In the genomic region with DNA sequence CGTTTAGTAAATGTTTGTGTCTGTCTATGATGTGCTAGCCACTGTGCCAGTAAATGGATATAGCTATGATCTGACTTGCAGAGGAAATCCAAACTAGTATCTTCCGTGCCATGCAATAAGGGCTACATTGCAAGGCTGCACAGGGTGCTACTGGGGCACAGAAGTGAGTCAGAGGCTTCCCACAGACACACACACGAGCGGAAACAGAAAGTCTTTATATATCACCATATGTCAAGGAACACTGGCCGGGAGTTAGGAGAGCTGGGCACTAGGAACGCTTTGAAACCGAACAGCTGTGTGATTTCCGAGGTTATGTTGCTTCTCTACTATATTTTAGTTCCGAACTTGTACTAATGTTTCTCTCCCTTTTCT, we compare ENCODE assay signal across 8 cellular contexts. TPM values are rescaled to one million over a fixed set of nuclear protein-coding genes. Genes with fewer than 3 reads are reported as not detected.
A peak's percentile ranks its signal among the peaks of the same experiment; 100 is the strongest.
DNase-seq lines count a peak whose midpoint lies in the region; ATAC-seq and TF ChIP-seq lines count a peak whose summit lies in the region.
"Not testable (repeated sequence)": the region's sequence is repeated elsewhere in the genome, so short reads cannot be mapped to it uniquely, and the experiment has no call there.

No MANE protein-coding gene starts in this region.

- peak overlapping the region; percentile 92 to 99 for H3K4me3 ChIP-seq in DND-41 (ENCODE audit: low read depth in 1 of 2, low read length in 2 of 2)
- H3K4me3 ChIP-seq in MM.1S (ENCODE audit: low read length) = peak overlapping the region; percentile 88
- peak overlapping the region; percentile 67 to 96 for H3K4me3 ChIP-seq in esophagus (ENCODE audit: low read depth in 1 of 2, low read length in 2 of 2)
- H3K4me3 ChIP-seq in liver (ENCODE audit: low read depth in 1 of 3, low read length in 3 of 3) = peak overlapping the region; percentile 70 to 94 (median 70)
- peak overlapping the region; percentile 59 to 89 (median 82) for H3K4me3 ChIP-seq in gastrocnemius medialis
- H3K4me3 ChIP-seq in suprapubic skin = peak overlapping the region; percentile 73

- H3K4me2 ChIP-seq in DND-41 (ENCODE audit: insufficient read depth, low read length) (peak overlapping the region; percentile 74), MM.1S (ENCODE audit: low read depth, low read length) (peak overlapping the region; percentile 70)

- TF ChIP-seq CTCF in DND-41 (IDR thresholded peaks at IDR 0.05; ENCODE audit: borderline replicate concordance, extremely low read depth, low read length, poor library complexity, severe bottlenecking); MM.1S (IDR thresholded peaks at IDR 0.05; ENCODE audit: low read length); VCaP (conservative IDR thresholded peaks at IDR 0.05); liver (IDR thresholded peaks at IDR 0.05; ENCODE audit: low read depth, low read length, missing input control); gastrocnemius medialis (IDR thresholded peaks at IDR 0.05 in 4 of 5, conservative IDR thresholded peaks at IDR 0.05 in 1 of 5); suprapubic skin (IDR thresholded peaks at IDR 0.05): not testable (repeated sequence)

- in situ Hi-C loops in gastrocnemius medialis (cut with MboI; ENCODE audit: low sequenced_read_pairs in 4 of 4) = not testable (repeated sequence)

- H3K27me3 ChIP-seq in DND-41 (ENCODE audit: insufficient read depth, low read length, poor library complexity); MM.1S (replicated peaks; ENCODE audit: insufficient read depth, low read length); esophagus (ENCODE audit: control insufficient read depth in 1 of 2, insufficient read depth in 2 of 2, low read length in 2 of 2); liver (ENCODE audit: control insufficient read depth in 4 of 4, insufficient read depth in 4 of 4, low read length in 3 of 4); gastrocnemius medialis; suprapubic skin: not testable (repeated sequence)

- H3K27ac Mint-ChIP-seq in activated naive CD8-positive, alpha-beta T cell treated with anti-CD3 and anti-CD28 coated beads, Interleukin-2, amount 10 ng/mL, durations not matched to agents 7 days and 5 days = peak overlapping the region; percentile 97

- not testable (repeated sequence) for H3K9me3 ChIP-seq in DND-41 (ENCODE audit: insufficient read depth, low read length, severe bottlenecking); MM.1S (replicated peaks; ENCODE audit: insufficient read depth, low read length); esophagus (ENCODE audit: control insufficient read depth in 2 of 2, insufficient read depth in 1 of 2, low read depth in 1 of 2, low read length in 1 of 2); liver (ENCODE audit: control insufficient read depth in 4 of 4, low read length in 3 of 4); gastrocnemius medialis; suprapubic skin

- not testable (repeated sequence) for TF ChIP-seq POLR2A in gastrocnemius medialis (IDR thresholded peaks at IDR 0.05); suprapubic skin (IDR thresholded peaks at IDR 0.05)

- not testable (repeated sequence) for H3K9me2 ChIP-seq in MM.1S (replicated peaks; ENCODE audit: insufficient read depth, low read length)

- H3K4me1 Mint-ChIP-seq in activated naive CD8-positive, alpha-beta T cell treated with anti-CD3 and anti-CD28 coated beads, Interleukin-2, amount 10 ng/mL, durations not matched to agents 7 days and 5 days = peaks cover 15% of the 10 kb centered on the region

- H3K4me1 ChIP-seq in DND-41 (ENCODE audit: insufficient read depth, low read length) = peaks cover 38% of the 10 kb centered on the region
- not testable (repeated sequence) for H3K4me1 ChIP-seq in MM.1S (ENCODE audit: low read length)
- H3K4me1 ChIP-seq in esophagus (ENCODE audit: control insufficient read depth in 2 of 2, insufficient read depth in 2 of 2, low read length in 1 of 2) = peaks cover 0 to 11% of the 10 kb centered on the region in 2 donors
- peaks cover 8 to 16% (median 12%) of the 10 kb centered on the region in 4 donors for H3K4me1 ChIP-seq in liver (ENCODE audit: control insufficient read depth in 4 of 4, insufficient read depth in 4 of 4, low read length in 3 of 4)
- H3K4me1 ChIP-seq in gastrocnemius medialis = peaks cover 25 to 29% of the 10 kb centered on the region in 2 donors
- H3K4me1 ChIP-seq in suprapubic skin = peaks cover 26% of the 10 kb centered on the region

- H3K27ac ChIP-seq in DND-41 (ENCODE audit: low read length) (peak overlapping the region; percentile 94), MM.1S (ENCODE audit: low read length) (peak overlapping the region; percentile 78; the same call in 1 of the 2 replicates), VCaP (peak overlapping the region; percentile 79), esophagus (ENCODE audit: low read depth in 2 of 2, low read length in 1 of 2) (peak overlapping the region; percentile 92 to 97), liver (ENCODE audit: low read depth in 1 of 2, low read length in 2 of 2) (peak overlapping the region; percentile 80 to 85), gastrocnemius medialis (peak overlapping the region; percentile 92 to 96 (median 93)), suprapubic skin (peak overlapping the region; percentile 89)

- ATAC-seq in DND-41 (ENCODE audit: insufficient read depth, low read depth) = not testable (repeated sequence)
- peak; percentile 17 for ATAC-seq in activated naive CD8-positive, alpha-beta T cell treated with anti-CD3 and anti-CD28 coated beads, Interleukin-2, amount 10 ng/mL, durations not matched to agents 7 days and 5 days (ENCODE audit: low read depth)
- peak in 1 of 2 donors; percentile 34 for ATAC-seq in gastrocnemius medialis

- TF ChIP-seq RAD21 in liver (IDR thresholded peaks at IDR 0.05) = not testable (repeated sequence)

- H3K9ac ChIP-seq in DND-41 (ENCODE audit: low read depth, low read length) (peak overlapping the region; percentile 87), MM.1S (ENCODE audit: low read length) (peak overlapping the region; percentile 90), liver (ENCODE audit: low read depth in 1 of 2, low read length in 2 of 2) (peak overlapping the region; percentile 48 to 82)

- POLR2A ChIA-PET in activated naive CD8-positive, alpha-beta T cell treated with anti-CD3 and anti-CD28 coated beads, Interleukin-2, amount 10 ng/mL, durations not matched to agents 7 days and 5 days (lab: Charles Lee) = interaction anchor here (1.4 to 4.0 kb wide), 4 partner anchors 14 to 52 kb away, joined by 3 to 47 read pairs (median 14); a partner anchor contains a TSS

- H2AFZ ChIP-seq in DND-41 (ENCODE audit: low read depth, low read length) (peak overlapping the region; percentile 99), MM.1S (ENCODE audit: low read length) (peak overlapping the region; percentile 72)

- not testable (repeated sequence) for DNase-seq in DND-41; MM.1S; suprapubic skin (ENCODE audit: low spot score in 2 of 2)
- DNase-seq in activated naive CD8-positive, alpha-beta T cell treated with anti-CD3 and anti-CD28 coated beads, Interleukin-2, amount 10 ng/mL, durations not matched to agents 7 days and 5 days = peak; percentile 41
- DNase-seq in gastrocnemius medialis = peak in 1 of 2 donors; percentile 48

- H3F3A ChIP-seq in MM.1S (ENCODE audit: insufficient read depth, low read length) = not testable (repeated sequence)

- H3K36me3 ChIP-seq in DND-41 (ENCODE audit: insufficient read depth, low read length) (peaks cover 55% of the 10 kb centered on the region), esophagus (ENCODE audit: control insufficient read depth in 2 of 2, insufficient read depth in 2 of 2, low read length in 1 of 2) (peaks cover 2 to 27% of the 10 kb centered on the region in 2 donors), liver (ENCODE audit: control insufficient read depth in 4 of 4, insufficient read depth in 3 of 4, low read depth in 1 of 4, low read length in 3 of 4) (peaks cover 8 to 35% (median 16%) of the 10 kb centered on the region in 4 donors), gastrocnemius medialis (peaks cover 0 to 44% of the 10 kb centered on the region in 2 donors), suprapubic skin (peaks cover 52% of the 10 kb centered on the region)
- not testable (repeated sequence) for H3K36me3 ChIP-seq in MM.1S (replicated peaks; ENCODE audit: insufficient read depth, low read length)

- TF ChIP-seq EP300 in suprapubic skin (IDR thresholded peaks at IDR 0.05) = not testable (repeated sequence)

- H3K27me3 Mint-ChIP-seq in activated naive CD8-positive, alpha-beta T cell treated with anti-CD3 and anti-CD28 coated beads, Interleukin-2, amount 10 ng/mL, durations not matched to agents 7 days and 5 days = not testable (repeated sequence)

- 0 to 1% methylated on average over 9 of the region's 9 CpGs for WGBS in esophagus, 2 donors
- WGBS in liver = under 1% methylated on average over 9 of the region's 9 CpGs
- WGBS in suprapubic skin = 0% methylated on average over 9 of the region's 9 CpGs

- H3K9me3 Mint-ChIP-seq in activated naive CD8-positive, alpha-beta T cell treated with anti-CD3 and anti-CD28 coated beads, Interleukin-2, amount 10 ng/mL, durations not matched to agents 7 days and 5 days = not testable (repeated sequence)

- H3K4me3 Mint-ChIP-seq in activated naive CD8-positive, alpha-beta T cell treated with anti-CD3 and anti-CD28 coated beads, Interleukin-2, amount 10 ng/mL, durations not matched to agents 7 days and 5 days = peak overlapping the region; percentile 99

- peaks cover 44% of the 10 kb centered on the region for H3K79me2 ChIP-seq in DND-41 (ENCODE audit: insufficient read depth, low read length)
- peaks cover 48% of the 10 kb centered on the region for H3K79me2 ChIP-seq in MM.1S (ENCODE audit: low read length)

- intact Hi-C loops in gastrocnemius medialis (cut with DNase I; ENCODE audit: low total_unique reads) = loop anchor here (1.0 to 2.0 kb wide), 2 partner anchors 15 to 75 kb away; a partner anchor contains a TSS

- not testable (repeated sequence) for H4K20me1 ChIP-seq in DND-41 (ENCODE audit: insufficient read depth, low read length); MM.1S (ENCODE audit: insufficient read depth, low read length)

- H3K36me3 Mint-ChIP-seq in activated naive CD8-positive, alpha-beta T cell treated with anti-CD3 and anti-CD28 coated beads, Interleukin-2, amount 10 ng/mL, durations not matched to agents 7 days and 5 days = peaks cover 12% of the 10 kb centered on the region

RNA-seq across cellular contexts. Expression of a gene that starts 14.4 kb away (rescaled TPM):
- total RNA-seq in activated naive CD8-positive, alpha-beta T cell treated with anti-CD3 and anti-CD28 coated beads, Interleukin-2, amount 10 ng/mL, durations not matched to agents 7 days and 5 days = 10 to 100 TPM; 96.3 to 96.7 TPM
- polyA plus RNA-seq in esophagus (10 to 100 TPM; 38.8 to 46.8 TPM), liver (10 to 100 TPM; 15.0 to 40.5 TPM)
- total RNA-seq in liver (10 to 100 TPM; 41.4 to 48.1 TPM), gastrocnemius medialis (10 to 100 TPM; 43.6 to 90.5 (median 69.6) TPM), suprapubic skin (10 to 100 TPM; 68.8 to 74.4 (median 70.8) TPM)

RNA-seq across cellular contexts. Expression of a gene that starts 31.9 kb away (rescaled TPM):
- 10 to 100 TPM; 10.2 to 11.3 TPM for total RNA-seq in activated naive CD8-positive, alpha-beta T cell treated with anti-CD3 and anti-CD28 coated beads, Interleukin-2, amount 10 ng/mL, durations not matched to agents 7 days and 5 days
- polyA plus RNA-seq in esophagus (1 to 10 TPM; 2.6 to 7.5 TPM), liver (1 to 10 TPM; 1.4 to 1.7 TPM)
- total RNA-seq in liver (1 to 10 TPM; 3.3 to 9.1 TPM), gastrocnemius medialis (1 to 10 TPM; 1.6 to 4.1 (median 3.1) TPM), suprapubic skin (10 to 100 TPM in 1 of 4 donors, 1 to 10 TPM in 3; 2.1 to 10.1 (median 5.8) TPM)

RNA-seq across cellular contexts. Expression of a gene that starts 52.1 kb away (rescaled TPM):
- 10 to 100 TPM; 23.0 to 24.8 TPM for total RNA-seq in activated naive CD8-positive, alpha-beta T cell treated with anti-CD3 and anti-CD28 coated beads, Interleukin-2, amount 10 ng/mL, durations not matched to agents 7 days and 5 days
- polyA plus RNA-seq in esophagus (10 to 100 TPM; 53.5 to 63.5 TPM), liver (10 to 100 TPM; 32.5 to 47.4 TPM)
- total RNA-seq in liver (10 to 100 TPM in 1 of 2 donors, 1 to 10 TPM in 1; 7.6 to 13.7 TPM), gastrocnemius medialis (10 to 100 TPM; 25.3 to 41.8 (median 32.7) TPM), suprapubic skin (10 to 100 TPM; 12.7 to 26.0 (median 22.5) TPM)

RNA-seq across cellular contexts. Expression of a gene that starts 55.6 kb away (rescaled TPM):
- 10 to 100 TPM; 93.4 to 95.2 TPM for total RNA-seq in activated naive CD8-positive, alpha-beta T cell treated with anti-CD3 and anti-CD28 coated beads, Interleukin-2, amount 10 ng/mL, durations not matched to agents 7 days and 5 days
- polyA plus RNA-seq in esophagus (100 to 1,000 TPM; 109 to 156 TPM), liver (10 to 100 TPM; 33.3 to 53.4 TPM)
- total RNA-seq in liver (10 to 100 TPM; 35.3 to 66.2 TPM), gastrocnemius medialis (10 to 100 TPM; 52.6 to 81.4 (median 78.9) TPM), suprapubic skin (100 to 1,000 TPM in 3 of 4 donors, 10 to 100 TPM in 1; 86.4 to 203 (median 121) TPM)
